12 cellular contexts compared by ENCODE assay signal in the genomic region with DNA sequence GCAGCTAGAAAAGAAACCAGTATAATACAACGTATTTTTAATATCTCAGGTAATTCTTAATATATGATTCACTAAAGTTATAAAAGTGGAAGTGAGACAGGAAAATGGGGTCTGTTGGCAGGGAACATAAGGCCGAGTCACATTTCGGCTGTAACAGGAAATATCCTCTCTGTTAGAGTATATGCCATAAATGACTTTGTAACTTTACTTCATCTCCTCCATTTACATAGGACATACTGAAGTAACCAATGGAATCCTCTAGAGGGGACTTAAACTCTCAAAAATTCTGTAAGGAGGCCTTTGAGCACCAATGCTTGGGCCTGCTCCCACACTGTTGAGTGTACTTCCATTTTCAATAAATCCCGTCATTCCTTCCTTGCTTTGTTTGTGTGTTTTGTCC.
A peak's percentile ranks its signal among the peaks of the same experiment; 100 is the strongest.
DNase-seq lines count a peak whose midpoint lies in the region; ATAC-seq and TF ChIP-seq lines count a peak whose summit lies in the region.
"Had no signal": no experiment of that assay in that cellular context is flagged by ENCODE, and none has a peak within 500 bp of the region (broad histone marks: within the 10 kb centered on the region; RNA-seq: fewer than 3 reads in every experiment).

No MANE protein-coding gene starts in this region.

- H3K4me1 ChIP-seq in ACC112 (ENCODE audit: control insufficient read depth, insufficient read depth, low read length, unreplicated experiment) = peaks cover 11% of the 10 kb centered on the region
- H3K4me1 ChIP-seq in Karpas-422 (ENCODE audit: low read length) = peaks cover 13% of the 10 kb centered on the region; the same call in 1 of the 2 replicates
- no peaks in the 10 kb centered on the region; the same call in none of the 2 replicates for H3K4me1 ChIP-seq in BE2C
- no peaks in the 10 kb centered on the region for H3K4me1 ChIP-seq in upper lobe of right lung

- H3K79me2 ChIP-seq in ACC112 (ENCODE audit: control insufficient read depth, insufficient read depth, low read length, unreplicated experiment) (peaks cover 69% of the 10 kb centered on the region), Karpas-422 (ENCODE audit: low read length) (peaks cover 98% of the 10 kb centered on the region)

- H2AFZ ChIP-seq in ACC112 (ENCODE audit: low read length, unreplicated experiment) (no peak overlapping the region), Karpas-422 (ENCODE audit: low read length) (no peak overlapping the region)

- intact Hi-C loops in upper lobe of right lung (cut with DNase I) = no loop called here

- DNase-seq in Karpas-422 = no peak
- peak; percentile 11 to 21 for DNase-seq in erythroblast (lab: John Stamatoyannopoulos, UW)
- DNase-seq in BE2C = no peak
- DNase-seq in T1000 (lab: John Stamatoyannopoulos, UW) = no peak
- no peak for DNase-seq in islet precursor cell
- DNase-seq in upper lobe of right lung = no peak
- DNase-seq: activated CD8-positive, alpha-beta memory T cell treated with anti-CD3 and anti-CD28 coated beads, Interleukin-2, amount 50 U/mL, for 48 hours; occipital lobe had no signal

- H3K9ac ChIP-seq in Karpas-422 (ENCODE audit: low read length) = no peak overlapping the region

- H3K27ac ChIP-seq in ACC112 (ENCODE audit: low read depth, low read length) (peak overlapping the region; percentile 45), Karpas-422 (ENCODE audit: low read length) (peak overlapping the region; percentile 21; the same call in 1 of the 2 replicates), upper lobe of right lung (no peak overlapping the region)
- H3K27ac ChIP-seq: C4-2B, coronary artery had no signal

- H3K9me3 ChIP-seq in Karpas-422 (ENCODE audit: low read length) (no peaks in the 10 kb centered on the region), BE2C (no peaks in the 10 kb centered on the region), upper lobe of right lung (no peaks in the 10 kb centered on the region)

- H3K9me2 ChIP-seq in Karpas-422 (replicated peaks; ENCODE audit: insufficient read depth, low read length) = no peaks in the 10 kb centered on the region

- H3K4me2 ChIP-seq in Karpas-422 (ENCODE audit: low read depth, low read length, poor library complexity, severe bottlenecking) = no peak overlapping the region

- ATAC-seq in GM21381 (IDR thresholded peaks at IDR 0.05; ENCODE audit: unreplicated experiment) (peak; percentile 66), upper lobe of right lung (no peak)

- 0 out of 2 replicates have a peak, but pooled peaks cover 4% of the 10 kb centered on the region for H4K20me1 ChIP-seq in Karpas-422 (ENCODE audit: insufficient read depth, low read depth, low read length)

- 0 out of 2 replicates have a peak overlapping the region, but pooled peaks have one; percentile 0 for H3K4me3 ChIP-seq in ACC112 (ENCODE audit: low read depth, low read length)
- H3K4me3 ChIP-seq in Karpas-422 (ENCODE audit: low read length) = no peak overlapping the region
- no peak overlapping the region for H3K4me3 ChIP-seq in BE2C (ENCODE audit: low read depth, low read length)
- no peak overlapping the region for H3K4me3 ChIP-seq in upper lobe of right lung
- H3K4me3 ChIP-seq: coronary artery had no signal

- H3K36me3 ChIP-seq in ACC112 (ENCODE audit: insufficient read depth, low read length) (peaks cover 3% of the 10 kb centered on the region; the same call in 1 of the 2 replicates), Karpas-422 (ENCODE audit: insufficient read depth, low read length) (peaks cover 5% of the 10 kb centered on the region; the same call in 1 of the 2 replicates), BE2C (peaks cover 7% of the 10 kb centered on the region), upper lobe of right lung (no peaks in the 10 kb centered on the region)

- TF ChIP-seq CTCF in BE2C (IDR thresholded peaks at IDR 0.05; ENCODE audit: low read depth, low read length) (no peak), upper lobe of right lung (IDR thresholded peaks at IDR 0.05) (no peak)

- no peak for TF ChIP-seq POLR2A in erythroblast (IDR thresholded peaks at IDR 0.05; ENCODE audit: low read length)

- H3K27me3 ChIP-seq in ACC112 (ENCODE audit: insufficient read depth, low read length) (no peaks in the 10 kb centered on the region), Karpas-422 (ENCODE audit: low read length) (no peaks in the 10 kb centered on the region), BE2C (no peaks in the 10 kb centered on the region), upper lobe of right lung (no peaks in the 10 kb centered on the region)

Comparison
In these comparisons a context has a peak if more than half of its experiments do, and no peak if none do; other contexts are left out.
1. DNase-seq: peak in erythroblast (2 of 2); none in Karpas-422 (single experiment), BE2C (single experiment), T1000 (single experiment), islet precursor cell (single experiment) and upper lobe of right lung (single experiment).